20 cellular contexts compared by ENCODE assay signal in genomic region chr5:6163913-6164312, GRCh38.
"Had no signal": no experiment of that assay in that cellular context is flagged by ENCODE, and none has a peak within 500 bp of the region (broad histone marks: within the 10 kb centered on the region; RNA-seq: fewer than 3 reads in every experiment).

No MANE protein-coding gene starts in this region.

- H3K4me2 ChIP-seq: SK-N-SH had no signal

- H3K36me3 ChIP-seq: MG63 had no signal

- H3K9ac ChIP-seq: SK-N-SH had no signal

- ATAC-seq: Panc1 had no signal

- H3K9me2 ChIP-seq: SK-N-SH had no signal

- H3K9me3 ChIP-seq: MG63, SK-N-SH had no signal

- H3K27ac ChIP-seq: RWPE1 had no signal

- DNase-seq: Karpas-422, KG1, MG63, NCI-H1092 treated with DMSO at 0.1 percent for 48 hours, NCI-H1436, NCI-H187, NCI-H2029, NCI-H2081 treated with DMSO at 0.1 percent for 48 hours, NCI-H2171, NCI-H226, NCI-H446, NCI-H510A, NCI-H524 treated with DMSO at 0.1 percent for 48 hours, NCI-H69, NCI-H774, SHP77, SK-N-SH, SW 1271 had no signal

- H3K4me3 ChIP-seq: MG63 had no signal
